Comparison of ENCODE assay signal across 9 cellular contexts in the genomic region with DNA sequence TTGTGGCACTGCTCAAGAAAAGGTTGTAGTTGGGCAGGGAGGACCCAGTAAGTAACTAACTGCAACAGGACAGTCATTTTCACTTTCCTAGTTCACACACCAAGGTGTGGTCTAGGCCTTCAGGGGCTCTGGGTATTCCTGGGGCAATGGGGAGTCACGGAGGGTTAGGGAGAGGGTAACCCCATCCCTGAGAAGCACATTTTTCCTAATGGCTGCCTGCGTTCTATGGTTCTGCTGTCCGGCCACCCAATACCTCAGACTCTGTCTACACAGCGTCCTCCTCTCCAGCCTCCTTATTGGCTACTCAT. TPM values are rescaled to one million over a fixed set of nuclear protein-coding genes. Genes with fewer than 3 reads are reported as not detected.
A peak's percentile ranks its signal among the peaks of the same experiment; 100 is the strongest.
DNase-seq lines count a peak whose midpoint lies in the region; ATAC-seq, FAIRE-seq and TF ChIP-seq lines count a peak whose summit lies in the region.
"Had no signal": no experiment of that assay in that cellular context is flagged by ENCODE, and none has a peak within 500 bp of the region (broad histone marks: within the 10 kb centered on the region; RNA-seq: fewer than 3 reads in every experiment).

No MANE protein-coding gene starts in this region.

- peak overlapping the region; percentile 39 for H3K56ac ChIP-seq in IMR-90 (ENCODE audit: extremely low read depth, insufficient read depth, low read length)

- ATAC-seq in A549 (no peak), IMR-90 (ENCODE audit: low read depth) (no peak), GM21381 (IDR thresholded peaks at IDR 0.05; ENCODE audit: unreplicated experiment) (no peak)

- TF ChIP-seq RAD21 in A549 (conservative IDR thresholded peaks at IDR 0.05 in 1 of 2, IDR thresholded peaks at IDR 0.05 in 1 of 2) (no peak), IMR-90 (IDR thresholded peaks at IDR 0.05; ENCODE audit: low read length) (no peak)

- TF ChIP-seq EP300 in A549 (IDR thresholded peaks at IDR 0.05), result no peak

- H3K27ac ChIP-seq in A549 (peak overlapping the region; percentile 78 to 99), IMR-90 (ENCODE audit: insufficient read depth, low read length) (peak overlapping the region; percentile 86), caudate nucleus (ENCODE audit: low read depth, low read length) (peak overlapping the region; percentile 99), muscle layer of colon (ENCODE audit: low read depth, low read length) (peak overlapping the region; percentile 53)

- BruUV-seq in IMR-90 (replicated peaks; lab: Mats Ljungman, UMichigan), result no TSS peak

- in situ Hi-C loops in IMR-90 (cut with MboI; ENCODE audit: low sequenced_read_pairs), result no loop called here

- no peaks in the 10 kb centered on the region; the same call in 1 of the 2 replicates for H4K20me1 ChIP-seq in IMR-90 (ENCODE audit: insufficient read depth, low read length)

- peak overlapping the region; percentile 82 to 99 for H4K8ac ChIP-seq in IMR-90 (ENCODE audit: low read depth in 2 of 2, low read length in 2 of 2)

- H3K4me1 ChIP-seq in A549 (peaks cover 27% of the 10 kb centered on the region; the same call in 2 of the 3 replicates), IMR-90 (ENCODE audit: control insufficient read depth, insufficient read depth, low read length) (0 out of 2 replicates have a peak, but pooled peaks cover 2% of the 10 kb centered on the region), muscle layer of colon (ENCODE audit: insufficient read depth, low read length) (peaks cover 35% of the 10 kb centered on the region)

- H3K36me3 ChIP-seq in IMR-90 (ENCODE audit: control insufficient read depth, insufficient read depth, low read length) (peaks cover 2% of the 10 kb centered on the region; the same call in 1 of the 2 replicates), muscle layer of colon (ENCODE audit: insufficient read depth, low read length) (no peaks in the 10 kb centered on the region)

- H2BK120ac ChIP-seq in IMR-90 (ENCODE audit: low read depth, low read length), result no peak overlapping the region; the same call in 1 of the 2 replicates

- CTCF ChIA-PET in A549 (lab: Yijun Ruan, JAX), result interaction anchor here (1.2 kb wide), 1 partner anchor 13 kb away, joined by 3 read pairs; no protein-coding TSS in a partner anchor
- CTCF ChIA-PET in IMR-90 (lab: Yijun Ruan, JAX), result interaction anchor here (0.8 kb wide), 1 partner anchor 55 kb away, joined by 4 read pairs; no protein-coding TSS in a partner anchor

- POLR2A ChIA-PET in A549 (lab: Yijun Ruan, JAX) (interaction anchor here (0.7 to 1.7 kb wide), 10 partner anchors 10 to 467 kb away, joined by 3 to 16 read pairs (median 4); a partner anchor contains a TSS), IMR-90 (lab: Charles Lee; ENCODE audit: unreplicated experiment) (interaction anchor here (0.6 kb wide), 1 partner anchor 266 kb away, joined by 3 read pairs; a partner anchor contains a TSS)

- H2BK15ac ChIP-seq in IMR-90 (ENCODE audit: low read depth, low read length), result peak overlapping the region; percentile 22; the same call in 1 of the 3 replicates

- peak overlapping the region; percentile 83 for H4K91ac ChIP-seq in IMR-90 (ENCODE audit: insufficient read depth, low read depth, low read length)

- peak overlapping the region; percentile 25 for H3K18ac ChIP-seq in IMR-90 (ENCODE audit: low read depth, low read length)

- H3K4me2 ChIP-seq in A549 (peak overlapping the region; percentile 91), IMR-90 (ENCODE audit: low read depth, low read length) (peak overlapping the region; percentile 78)

- peak overlapping the region; percentile 72 for H3K9ac ChIP-seq in IMR-90 (ENCODE audit: low read depth, low read length)
- peak overlapping the region; percentile 34 for H3K9ac ChIP-seq in muscle layer of colon (ENCODE audit: low read length)

- H3K9me1 ChIP-seq in IMR-90 (ENCODE audit: insufficient read depth, low read length), result peaks cover 4% of the 10 kb centered on the region; the same call in 1 of the 2 replicates

- peak overlapping the region; percentile 71; the same call in 1 of the 2 replicates for H3K23ac ChIP-seq in IMR-90 (ENCODE audit: low read depth, low read length)

- DNase-seq in A549 (ENCODE audit: low read depth in 1 of 2, low spot score in 1 of 2) (no peak), IMR-90 (no peak), caudate nucleus (lab: John Stamatoyannopoulos, UW) (no peak), SHP77 (lab: John Stamatoyannopoulos, UW) (no peak), mesenteric fat pad (ENCODE audit: low spot score) (no peak)
- DNase-seq in stimulated activated CD4-positive, alpha-beta T cell treated with anti-CD3 and anti-CD28 coated beads, Interleukin-12 subunit alpha, Interleukin-12 subunit beta, amount 100 ng/mL, for 4 hours, result no peak

- intact Hi-C loops in IMR-90 (cut with micrococcal nuclease), result loop anchor here (2.0 kb wide), 1 partner anchor 76 kb away; no protein-coding TSS in a partner anchor

- TF ChIP-seq CTCF in A549 (IDR thresholded peaks at IDR 0.05) (no peak), IMR-90 (conservative IDR thresholded peaks at IDR 0.05; ENCODE audit: low read depth, low read length) (no peak)

- H3K79me1 ChIP-seq in IMR-90 (ENCODE audit: low read depth in 1 of 2, low read length in 2 of 2), result peaks cover 24 to 32% of the 10 kb centered on the region in 2 experiments

- no peak for TF ChIP-seq POLR2A in A549 (IDR thresholded peaks at IDR 0.05; ENCODE audit: low read length)
- no peak for TF ChIP-seq POLR2A in IMR-90 (IDR thresholded peaks at IDR 0.05; ENCODE audit: low read depth, low read length)

- dilution Hi-C loops in IMR-90 (cut with HindIII; ENCODE audit: low sequenced_read_pairs, unreplicated experiment), result no loop called here

- WGBS in A549 (ENCODE audit: missing lambda C conversion rate), result 3% methylated on average over 4 of the region's 4 CpGs
- 26% methylated on average over 3 of the region's 4 CpGs; no CpG with 5 or more reads in 1 of the 2 experiments for WGBS in IMR-90 (ENCODE audit: extremely low coverage in 2 of 2, insufficient read length in 1 of 2), 2 experiments

- H2BK5ac ChIP-seq in IMR-90 (ENCODE audit: low read depth, low read length, poor library complexity, severe bottlenecking), result peak overlapping the region; percentile 78

- FAIRE-seq in A549 (lab: Jason Lieb, UNC), result no peak

- H2AFZ ChIP-seq in IMR-90 (replicated peaks; ENCODE audit: low read length, poor library complexity), result peak overlapping the region; percentile 84

- peak overlapping the region; percentile 67 for H2AK9ac ChIP-seq in IMR-90 (replicated peaks; ENCODE audit: low read depth, low read length, poor library complexity)

- H3K27me3 ChIP-seq in IMR-90 (ENCODE audit: control insufficient read depth, insufficient read depth, low read length) (peaks cover 2% of the 10 kb centered on the region; the same call in 1 of the 2 replicates), muscle layer of colon (ENCODE audit: control insufficient read depth in 1 of 2, insufficient read depth in 2 of 2, low read length in 2 of 2) (no peaks in the 10 kb centered on the region)

- H4K5ac ChIP-seq in IMR-90 (ENCODE audit: low read depth, low read length), result peak overlapping the region; percentile 79

- H3K9me3 ChIP-seq in A549 (no peaks in the 10 kb centered on the region), IMR-90 (ENCODE audit: control insufficient read depth, insufficient read depth, low read length) (no peaks in the 10 kb centered on the region), muscle layer of colon (ENCODE audit: low read length) (no peaks in the 10 kb centered on the region)

- peak overlapping the region; percentile 93 for H3K4ac ChIP-seq in IMR-90 (ENCODE audit: low read depth, low read length)

- H3K4me3 ChIP-seq in A549 (peak overlapping the region; percentile 91), IMR-90 (ENCODE audit: insufficient read depth, low read depth, low read length) (peak overlapping the region; percentile 59), muscle layer of colon (ENCODE audit: low read depth in 1 of 2, low read length in 2 of 2) (peak overlapping the region; percentile 9 to 48)

- H2BK20ac ChIP-seq in IMR-90 (ENCODE audit: low read depth, low read length), result no peak overlapping the region

- H2AK5ac ChIP-seq in IMR-90 (ENCODE audit: low read depth, low read length), result peak overlapping the region; percentile 57; the same call in 1 of the 2 replicates

- peak overlapping the region; percentile 83 for H3K14ac ChIP-seq in IMR-90 (replicated peaks; ENCODE audit: low read depth, low read length)

RNA-seq across cellular contexts. Expression of a gene that starts 0.9 kb away (rescaled TPM):
- polyA plus RNA-seq in A549 (2011; rRNA removed) (2.7 and 3.0 TPM in 2 replicates), A549 (2017; fragmentation: RNase III; extraction: RNeasy Plus Mini Kit Qiagen cat#74134 plus additional on column Dnase treatment) (3.5 to 6.1 TPM (median 5.2 TPM) in 3 replicates), IMR-90 (2012; rRNA removed) (1.7 and 2.1 TPM in 2 replicates)
- polyA plus RNA-seq in A549 (2012; cell fraction: cytosol; rRNA removed), result 1.9 and 2.7 TPM in 2 replicates
- 3.5 and 3.7 TPM in 2 replicates for polyA plus RNA-seq in A549 (2012; cell fraction: nucleus; rRNA removed)
- 1.8 and 2.4 TPM in 2 replicates for polyA minus RNA-seq in A549 (2011; rRNA and poly(A)+ RNA removed)
- total RNA-seq in IMR-90 (2012; rRNA removed) (0.72 and 1.1 TPM in 2 replicates), mesenteric fat pad (2.2 TPM)
- 1.3 and 2.3 TPM in 2 replicates for polyA plus RNA-seq in IMR-90 (2012; cell fraction: cytosol; rRNA removed)
- polyA plus RNA-seq in IMR-90 (2012; cell fraction: nucleus; rRNA removed; ENCODE audit: low replicate concordance), result 2.6 and 4.8 TPM in 2 replicates

RNA-seq across cellular contexts. Expression of a gene that starts 4.1 kb away (rescaled TPM):
- 0.13 and 0.21 TPM in 2 replicates for polyA plus RNA-seq in A549 (2011; rRNA removed)
- 0.05 and 0.12 TPM in 2 replicates for polyA plus RNA-seq in A549 (2012; cell fraction: cytosol; rRNA removed)
- polyA plus RNA-seq in A549 (2012; cell fraction: nucleus; rRNA removed), result 0.07 and 0.11 TPM in 2 replicates
- 0.04 to 0.13 TPM (median 0.13 TPM) in 3 replicates for polyA plus RNA-seq in A549 (2017; fragmentation: RNase III; extraction: RNeasy Plus Mini Kit Qiagen cat#74134 plus additional on column Dnase treatment)
- 0.12 and 0.29 TPM in 2 replicates for polyA minus RNA-seq in A549 (2011; rRNA and poly(A)+ RNA removed)
- not detected in 2 replicates for total RNA-seq in IMR-90 (2012; rRNA removed)
- 0.05 TPM in 1 of 2 replicates, not detected in the other for polyA plus RNA-seq in IMR-90 (2012; rRNA removed)
- 0.04 and 0.07 TPM in 2 replicates for polyA plus RNA-seq in IMR-90 (2012; cell fraction: cytosol; rRNA removed)
- 0.09 and 0.14 TPM in 2 replicates for polyA plus RNA-seq in IMR-90 (2012; cell fraction: nucleus; rRNA removed; ENCODE audit: low replicate concordance)
- total RNA-seq in mesenteric fat pad, result not detected

RNA-seq across cellular contexts. Expression of a gene that starts 33.4 kb away (rescaled TPM):
- polyA plus RNA-seq in A549 (2011; rRNA removed) (8.8 and 11.4 TPM in 2 replicates), A549 (2017; fragmentation: RNase III; extraction: RNeasy Plus Mini Kit Qiagen cat#74134 plus additional on column Dnase treatment) (10.8 to 11.8 TPM (median 10.9 TPM) in 3 replicates), IMR-90 (2012; rRNA removed) (10.4 and 11.3 TPM in 2 replicates)
- 8.6 and 11.7 TPM in 2 replicates for polyA plus RNA-seq in A549 (2012; cell fraction: cytosol; rRNA removed)
- polyA plus RNA-seq in A549 (2012; cell fraction: nucleus; rRNA removed), result 30.3 and 36.7 TPM in 2 replicates
- 9.1 and 16.9 TPM in 2 replicates for polyA minus RNA-seq in A549 (2011; rRNA and poly(A)+ RNA removed)
- total RNA-seq in IMR-90 (2012; rRNA removed) (5.3 and 6.8 TPM in 2 replicates), mesenteric fat pad (12.3 TPM)
- polyA plus RNA-seq in IMR-90 (2012; cell fraction: cytosol; rRNA removed), result 5.5 and 9.5 TPM in 2 replicates
- 11.5 and 25.1 TPM in 2 replicates for polyA plus RNA-seq in IMR-90 (2012; cell fraction: nucleus; rRNA removed; ENCODE audit: low replicate concordance)

RNA-seq across cellular contexts. Expression of a gene that starts 34.8 kb away (rescaled TPM):
- not detected in 2 replicates for polyA plus RNA-seq in A549 (2011; rRNA removed)
- polyA plus RNA-seq in A549 (2012; cell fraction: cytosol; rRNA removed), result not detected in 2 replicates
- not detected in 2 replicates for polyA plus RNA-seq in A549 (2012; cell fraction: nucleus; rRNA removed)
- polyA plus RNA-seq in A549 (2017; fragmentation: RNase III; extraction: RNeasy Plus Mini Kit Qiagen cat#74134 plus additional on column Dnase treatment), result not detected in 3 replicates
- not detected in 2 replicates for polyA minus RNA-seq in A549 (2011; rRNA and poly(A)+ RNA removed)
- total RNA-seq in IMR-90 (2012; rRNA removed), result not detected in 2 replicates
- not detected in 2 replicates for polyA plus RNA-seq in IMR-90 (2012; rRNA removed)
- not detected in 2 replicates for polyA plus RNA-seq in IMR-90 (2012; cell fraction: cytosol; rRNA removed)
- polyA plus RNA-seq in IMR-90 (2012; cell fraction: nucleus; rRNA removed; ENCODE audit: low replicate concordance), result not detected in 2 replicates
- not detected for total RNA-seq in mesenteric fat pad
- total RNA-seq: M059J had no signal

RNA-seq across cellular contexts. Expression of a gene that starts 35.5 kb away (rescaled TPM):
- polyA plus RNA-seq in A549 (2011; rRNA removed) (not detected in 2 replicates), A549 (2017; fragmentation: RNase III; extraction: RNeasy Plus Mini Kit Qiagen cat#74134 plus additional on column Dnase treatment) (not detected in 3 replicates), IMR-90 (2012; rRNA removed) (not detected in 2 replicates)
- polyA plus RNA-seq in A549 (2012; cell fraction: cytosol; rRNA removed), result not detected in 2 replicates
- polyA plus RNA-seq in A549 (2012; cell fraction: nucleus; rRNA removed), result 0.01 TPM in 1 of 2 replicates, not detected in the other
- polyA minus RNA-seq in A549 (2011; rRNA and poly(A)+ RNA removed), result not detected in 2 replicates
- total RNA-seq in IMR-90 (2012; rRNA removed) (not detected in 2 replicates), mesenteric fat pad (not detected)
- polyA plus RNA-seq in IMR-90 (2012; cell fraction: cytosol; rRNA removed), result not detected in 2 replicates
- not detected in 2 replicates for polyA plus RNA-seq in IMR-90 (2012; cell fraction: nucleus; rRNA removed; ENCODE audit: low replicate concordance)
- total RNA-seq: M059J had no signal

Comparison
In these comparisons a context has a peak if more than half of its experiments do, and no peak if none do; other contexts are left out.
1. H3K4me3 ChIP-seq: peak in every context shown above with its lines; median percentile 91 in A549; 59 in IMR-90; 28 in muscle layer of colon.